26 cellular contexts compared by ENCODE assay signal in genomic region chr13:60701919-60702318, GRCh38.
"Had no signal": no experiment of that assay in that cellular context is flagged by ENCODE, and none has a peak within 500 bp of the region (broad histone marks: within the 10 kb centered on the region; RNA-seq: fewer than 3 reads in every experiment).

No MANE protein-coding gene starts in this region.

- H3K27ac ChIP-seq: brain microvascular endothelial cell, coronary artery, dorsolateral prefrontal cortex, heart left ventricle, WERI-Rb-1 had no signal

- H3K4me1 ChIP-seq: heart left ventricle had no signal

- FAIRE-seq: astrocyte, bronchial epithelial cell, frontal cortex had no signal

- H3K36me3 ChIP-seq: brain microvascular endothelial cell, heart left ventricle, WERI-Rb-1 had no signal

- H3K9me3 ChIP-seq: heart left ventricle had no signal

- H3K4me3 ChIP-seq: coronary artery, dorsolateral prefrontal cortex, heart left ventricle had no signal

- DNase-seq: activated B cell treated with CpG ODN at 0.5 μM for 24 hours; activated CD4-positive, alpha-beta T cell treated with anti-CD3 and anti-CD28 coated beads for 48 hours; activated CD4-positive, alpha-beta T cell treated with anti-CD3 and anti-CD28 coated beads, Interleukin-2, amount 50 U/mL, for 1 hour; activated CD4-positive, alpha-beta T cell treated with anti-CD3 and anti-CD28 coated beads, Interleukin-2, amount 50 U/mL, for 48 hours; activated CD8-positive, alpha-beta memory T cell treated with anti-CD3 and anti-CD28 coated beads for 24 hours; activated CD8-positive, alpha-beta T cell treated with anti-CD3 and anti-CD28 coated beads for 36 hours; activated effector memory CD4-positive, alpha-beta T cell treated with Interleukin-2 at 50 U/mL for 16 hours; activated gamma-delta T cell treated with Interleukin-2 at 50 U/mL for 16 hours; activated naive CD4-positive, alpha-beta T cell treated with anti-CD3 and anti-CD28 coated beads, Interleukin-2, amount 50 U/mL, for 16 hours; activated naive CD4-positive, alpha-beta T cell treated with Interleukin-2 at 50 U/mL for 16 hours; activated T-cell treated with anti-CD3 and anti-CD28 coated beads, Interleukin-2, amount 50 U/mL, for 4 hours; amniotic stem cell; anterior cingulate cortex; brain microvascular endothelial cell; dorsolateral prefrontal cortex; effector memory CD4-positive, alpha-beta T cell; endodermal cell; foreskin fibroblast; heart left ventricle; T-helper 17 cell; T1000; WERI-Rb-1 had no signal

- H3K27me3 ChIP-seq: brain microvascular endothelial cell, heart left ventricle had no signal
